In genomic region chr17:41071606-41072375, GRCh38 we compare ENCODE assay signal across 17 cellular contexts. TPM values are rescaled to one million over a fixed set of nuclear protein-coding genes. Genes with fewer than 3 reads are reported as not detected.
DNase-seq lines count a peak whose midpoint lies in the region; ATAC-seq and FAIRE-seq lines count a peak whose summit lies in the region.
"Had no signal": no experiment of that assay in that cellular context is flagged by ENCODE, and none has a peak within 500 bp of the region (broad histone marks: within the 10 kb centered on the region; RNA-seq: fewer than 3 reads in every experiment).

No MANE protein-coding gene starts in this region.

- no peak overlapping the region for H3K4me2 ChIP-seq in neuronal stem cell (ENCODE audit: insufficient read depth, low read length, poor library complexity, severe bottlenecking)

- no CpG with 5 or more reads among the region's 5 CpGs for WGBS in neuronal stem cell (ENCODE audit: extremely low coverage in 2 of 2, insufficient read length in 2 of 2, insufficient replicate concordance in 1 of 2), 2 donors

- H2BK15ac ChIP-seq in neuronal stem cell (ENCODE audit: low read length) = no peak overlapping the region

- H3K36me3 ChIP-seq in SJCRH30 (no peaks in the 10 kb centered on the region), neuronal stem cell (replicated peaks in 1 of 2; ENCODE audit: control insufficient read depth in 2 of 2, insufficient read depth in 2 of 2, low read length in 2 of 2) (no peaks in the 10 kb centered on the region)

- H3K4me1 ChIP-seq in SJCRH30 (peaks cover 27% of the 10 kb centered on the region), neuronal stem cell (ENCODE audit: control insufficient read depth in 2 of 2, insufficient read depth in 1 of 2, low read depth in 1 of 2, low read length in 2 of 2) (no peaks in the 10 kb centered on the region)

- FAIRE-seq in HTR-8/SVneo (lab: Jason Lieb, UNC) = peak; percentile 63
- FAIRE-seq: GM19239 had no signal

- H2AK5ac ChIP-seq in neuronal stem cell (ENCODE audit: low read depth, low read length) = peak overlapping the region; percentile 38

- no peak for ATAC-seq in HG02763 (IDR thresholded peaks at IDR 0.05; ENCODE audit: unreplicated experiment)
- no peak for ATAC-seq in GM21526 (IDR thresholded peaks at IDR 0.05; ENCODE audit: low FRiP score, unreplicated experiment)

- H2AFZ ChIP-seq in neuronal stem cell (ENCODE audit: low read length) = no peak overlapping the region

- H3K9me3 ChIP-seq in SJCRH30 (replicated peaks) (no peaks in the 10 kb centered on the region), neuronal stem cell (replicated peaks in 1 of 2; ENCODE audit: control insufficient read depth in 2 of 2, insufficient read depth in 1 of 2, low read depth in 1 of 2, low read length in 2 of 2) (no peaks in the 10 kb centered on the region)

- H3K27ac ChIP-seq in SJCRH30 = peak overlapping the region; percentile 77
- no peak overlapping the region for H3K27ac ChIP-seq in neuronal stem cell (replicated peaks; ENCODE audit: low read length)
- H3K27ac ChIP-seq: C4-2B, HL-60 had no signal

- peak overlapping the region; percentile 32 for H3K18ac ChIP-seq in neuronal stem cell (ENCODE audit: low read length)

- no peak overlapping the region for H3K9ac ChIP-seq in neuronal stem cell (ENCODE audit: low read depth, low read length, poor library complexity)

- H4K8ac ChIP-seq in neuronal stem cell (ENCODE audit: low read depth, low read length) = peak overlapping the region; percentile 52

- H3K14ac ChIP-seq in neuronal stem cell (ENCODE audit: low read length) = no peak overlapping the region

- DNase-seq in DMS 273 treated with DMSO at 0.1 percent for 48 hours (lab: John Stamatoyannopoulos, UW) = peak; percentile 14
- no peak for DNase-seq in HTR-8/SVneo (ENCODE audit: insufficient read length, low spot score)
- peak; percentile 98 for DNase-seq in SJCRH30
- no peak for DNase-seq in neuronal stem cell (ENCODE audit: low spot score)
- no peak for DNase-seq in HuH-7.5 (ENCODE audit: low spot score)
- DNase-seq in T-helper 9 cell = no peak
- DNase-seq: DMS153, Karpas-422, NCI-H1105 treated with DMSO at 0.1 percent for 48 hours, NCI-H1930, NCI-H82 had no signal

- H2BK5ac ChIP-seq in neuronal stem cell (ENCODE audit: low read length) = no peak overlapping the region

- H3K4ac ChIP-seq in neuronal stem cell (ENCODE audit: low read length) = no peak overlapping the region

- H2BK12ac ChIP-seq in neuronal stem cell (ENCODE audit: low read length) = no peak overlapping the region

- H2BK120ac ChIP-seq in neuronal stem cell (ENCODE audit: low read depth, low read length) = no peak overlapping the region

- H4K91ac ChIP-seq in neuronal stem cell (ENCODE audit: low read depth, low read length, poor library complexity) = no peak overlapping the region

- H3K27me3 ChIP-seq in SJCRH30 (no peaks in the 10 kb centered on the region), neuronal stem cell (ENCODE audit: control insufficient read depth in 3 of 3, insufficient read depth in 3 of 3, low read depth in 1 of 3, low read length in 3 of 3) (no peaks in the 10 kb centered on the region)

- H3K23ac ChIP-seq in neuronal stem cell (ENCODE audit: low read depth, low read length, poor library complexity) = no peak overlapping the region

- H3K4me3 ChIP-seq in SJCRH30 (no peak overlapping the region), neuronal stem cell (ENCODE audit: low read length in 2 of 2) (peak overlapping the region in 1 of 2 donors; percentile 27)

- H3K79me1 ChIP-seq in neuronal stem cell (ENCODE audit: low read depth, low read length) = no peaks in the 10 kb centered on the region

RNA-seq across cellular contexts. Expression of gene KRTAP2-4, which starts 6.1 kb away (rescaled TPM):
- not detected in 2 replicates for total RNA-seq in SJCRH30 (2014; rRNA removed; shearing (Covaris generic))
- polyA plus RNA-seq in neuronal stem cell (2013, experiment 1 of 2) = not detected
- not detected for polyA plus RNA-seq in neuronal stem cell (2013, experiment 2 of 2)
- total RNA-seq: H4 had no signal

RNA-seq across cellular contexts. Expression of gene KRTAP2-3, which starts 11.9 kb away (rescaled TPM):
- total RNA-seq in SJCRH30 (2014; rRNA removed; shearing (Covaris generic)) = not detected in 2 replicates
- polyA plus RNA-seq in neuronal stem cell (2013, experiment 1 of 2) = not detected
- not detected for polyA plus RNA-seq in neuronal stem cell (2013, experiment 2 of 2)
- total RNA-seq: H4 had no signal

RNA-seq across cellular contexts. Expression of gene KRTAP4-7, which starts 12.2 kb away (rescaled TPM):
- total RNA-seq in SJCRH30 (2014; rRNA removed; shearing (Covaris generic)) = 0.18 TPM in 1 of 2 replicates, not detected in the other
- polyA plus RNA-seq in neuronal stem cell (2013, experiment 1 of 2) = not detected
- polyA plus RNA-seq in neuronal stem cell (2013, experiment 2 of 2) = not detected
- total RNA-seq: H4 had no signal

RNA-seq across cellular contexts. Expression of gene KRTAP2-2, which starts 16.8 kb away (rescaled TPM):
- not detected in 2 replicates for total RNA-seq in SJCRH30 (2014; rRNA removed; shearing (Covaris generic))
- polyA plus RNA-seq in neuronal stem cell (2013, experiment 1 of 2) = not detected
- not detected for polyA plus RNA-seq in neuronal stem cell (2013, experiment 2 of 2)
- total RNA-seq: H4 had no signal

RNA-seq across cellular contexts. Expression of gene KRTAP2-1, which starts 24.7 kb away (rescaled TPM):
- not detected in 2 replicates for total RNA-seq in SJCRH30 (2014; rRNA removed; shearing (Covaris generic))
- polyA plus RNA-seq in neuronal stem cell (2013, experiment 1 of 2) = not detected
- not detected for polyA plus RNA-seq in neuronal stem cell (2013, experiment 2 of 2)
- total RNA-seq: H4 had no signal

Comparison
In these comparisons a context has a peak if more than half of its experiments do, and no peak if none do; other contexts are left out.
1. DNase-seq: peak in DMS 273 treated with DMSO at 0.1 percent for 48 hours (single experiment) and SJCRH30 (2 of 2); none in HTR-8/SVneo (single experiment), neuronal stem cell (single experiment), HuH-7.5 (single experiment) and T-helper 9 cell (single experiment).